Comparison of ENCODE assay signal across 17 cellular contexts in the genomic region with DNA sequence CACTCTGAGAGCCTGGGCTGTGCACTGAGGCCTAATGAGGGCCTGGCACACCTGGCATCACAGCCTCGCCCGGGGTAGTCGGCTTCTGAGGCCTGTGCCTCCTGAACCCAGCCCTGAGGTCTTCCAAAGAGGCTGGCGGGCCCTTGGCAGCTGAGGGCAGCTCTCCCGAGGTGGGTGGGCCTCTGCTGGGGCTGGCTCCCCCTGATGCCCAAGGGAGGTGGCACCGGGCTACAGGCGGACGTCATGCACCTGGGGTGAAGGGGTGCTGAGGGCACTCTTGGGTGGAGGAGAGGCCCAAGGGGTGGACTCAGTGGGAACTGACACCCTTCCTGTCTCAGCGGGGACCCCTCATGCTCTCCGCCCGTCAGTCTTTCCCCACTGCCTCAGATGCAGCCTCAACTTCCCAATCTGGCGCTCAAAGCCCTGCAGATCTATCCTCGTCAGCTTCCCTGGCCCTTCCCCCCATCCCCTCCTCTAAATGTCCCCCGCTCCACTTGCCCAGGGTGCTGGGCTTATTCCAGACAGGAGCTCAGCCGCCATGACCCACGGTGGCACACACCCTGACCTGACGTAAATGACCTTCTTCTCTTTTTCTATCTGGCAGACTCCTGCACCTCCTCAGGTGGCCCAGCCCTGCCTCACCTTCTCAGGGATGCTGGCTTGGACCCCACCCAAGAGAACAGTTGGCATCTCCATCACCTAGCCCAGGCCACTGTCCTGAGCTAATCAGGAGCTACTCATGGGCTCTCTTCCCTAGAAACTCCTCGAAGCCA. TPM values are rescaled to one million over a fixed set of nuclear protein-coding genes. Genes with fewer than 3 reads are reported as not detected.
"Had no signal": no experiment of that assay in that cellular context is flagged by ENCODE, and none has a peak within 500 bp of the region (broad histone marks: within the 10 kb centered on the region; RNA-seq: fewer than 3 reads in every experiment).

No MANE protein-coding gene starts in this region.

- H3K4me1 ChIP-seq: ascending aorta, gastrocnemius medialis, heart right ventricle, left ventricle myocardium inferior, thyroid gland had no signal

- H3K9me3 ChIP-seq: ascending aorta, gastrocnemius medialis, heart right ventricle, left ventricle myocardium inferior, ovary, thyroid gland had no signal

- H3K36me3 ChIP-seq: ascending aorta, cardiac muscle cell, gastrocnemius medialis, heart right ventricle, left ventricle myocardium inferior, ovary, thyroid gland had no signal

- H3K27ac ChIP-seq: ascending aorta, cardiac muscle cell, gastrocnemius medialis, heart right ventricle, left ventricle myocardium inferior, ovary, thyroid gland had no signal

- FAIRE-seq: colon, keratinocyte, TTC549 had no signal

- H3K4me3 ChIP-seq: ascending aorta, cardiac muscle cell, gastrocnemius medialis, heart right ventricle, left ventricle myocardium inferior, ovary, thyroid gland had no signal

- DNase-seq: activated B cell treated with CpG ODN at 0.5 μM for 24 hours; activated CD4-positive, alpha-beta T cell treated with anti-CD3 and anti-CD28 coated beads, Interleukin-2, amount 50 U/mL, for 4 hours; activated naive CD4-positive, alpha-beta T cell; effector memory CD4-positive, alpha-beta T cell; gastrocnemius medialis; heart right ventricle; left ventricle myocardium inferior; mesenchymal stem cell; ovary; retina; stimulated activated CD4-positive, alpha-beta T cell treated with anti-CD3 and anti-CD28 coated beads, Interleukin-4, amount 100 ng/mL, for 4 hours; thyroid gland had no signal

- H3K27me3 ChIP-seq: ascending aorta, cardiac muscle cell, gastrocnemius medialis, ovary, thyroid gland had no signal

RNA-seq across cellular contexts. Expression of a gene that starts 38.2 kb away (rescaled TPM):
- polyA plus RNA-seq: cardiac muscle cell, heart right ventricle, keratinocyte, ovary had no signal
